In the genomic region with DNA sequence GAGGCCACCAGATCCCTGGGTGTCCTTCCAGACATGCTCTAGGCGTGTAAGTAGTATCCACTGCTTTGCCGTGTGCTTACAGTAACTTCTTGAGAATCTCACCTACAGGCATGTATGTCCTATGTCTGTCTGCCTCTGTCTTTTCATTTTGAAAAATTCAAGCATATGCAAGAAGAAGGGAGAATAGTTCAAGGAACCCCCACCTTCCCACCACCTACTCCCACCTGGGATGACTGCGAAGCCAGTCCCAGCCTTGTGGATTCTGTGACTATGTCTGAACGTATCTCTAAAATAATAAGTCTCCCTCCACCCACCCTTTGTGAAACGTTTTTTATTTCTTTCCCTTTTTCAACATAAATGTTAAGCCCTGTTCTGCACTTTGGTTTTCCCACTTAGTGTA, we compare ENCODE assay signal across 21 cellular contexts. TPM values are rescaled to one million over a fixed set of nuclear protein-coding genes. Genes with fewer than 3 reads are reported as not detected.
DNase-seq lines count a peak whose midpoint lies in the region; ATAC-seq and TF ChIP-seq lines count a peak whose summit lies in the region.
"Had no signal": no experiment of that assay in that cellular context is flagged by ENCODE, and none has a peak within 500 bp of the region (broad histone marks: within the 10 kb centered on the region; RNA-seq: fewer than 3 reads in every experiment).

No MANE protein-coding gene starts in this region.

- H3K36me3 Mint-ChIP-seq in CD14-positive monocyte (peaks cover 28 to 58% of the 10 kb centered on the region in 2 donors), endodermal cell (ENCODE audit: low read depth) (no peaks in the 10 kb centered on the region), T-cell (no peaks in the 10 kb centered on the region)

- no peak overlapping the region for H3K9ac ChIP-seq in endodermal cell (ENCODE audit: extremely low read depth, low read length, poor library complexity, severe bottlenecking)
- H3K9ac ChIP-seq: GM23248 had no signal

- no peak overlapping the region for H3K4me2 ChIP-seq in osteoblast (ENCODE audit: insufficient read depth, low read length)
- H3K4me2 ChIP-seq: PC-9 had no signal

- ATAC-seq in T-cell (replicated peaks in 1 of 4): no peak
- ATAC-seq in HG02938 (IDR thresholded peaks at IDR 0.05; ENCODE audit: unreplicated experiment): no peak
- ATAC-seq: GM12878 had no signal

- H3K27me3 ChIP-seq in HL-60 (ENCODE audit: insufficient read depth, poor library complexity, severe bottlenecking) (no peaks in the 10 kb centered on the region), endodermal cell (ENCODE audit: control insufficient read depth, insufficient read depth, low read length, poor library complexity, severe bottlenecking) (peaks cover 5% of the 10 kb centered on the region), osteoblast (ENCODE audit: insufficient read depth, low read length) (peaks cover 15% of the 10 kb centered on the region)

- H4K20me1 ChIP-seq in osteoblast (ENCODE audit: insufficient read depth, low read length): no peaks in the 10 kb centered on the region

- POLR2A ChIA-PET in T-cell (lab: Charles Lee): no interaction called here

- H3K9me3 ChIP-seq in endodermal cell (ENCODE audit: control insufficient read depth, low read length) (no peaks in the 10 kb centered on the region), osteoblast (ENCODE audit: low read depth, low read length) (no peaks in the 10 kb centered on the region)
- H3K9me3 ChIP-seq: SJSA1 had no signal

- no peak overlapping the region for H2AFZ ChIP-seq in osteoblast (ENCODE audit: low read length)
- H2AFZ ChIP-seq: GM23248, PC-9 had no signal

- intact Hi-C loops in CD14-positive monocyte (cut with micrococcal nuclease): no loop called here

- peak overlapping the region; percentile 28 for H3K27ac ChIP-seq in HL-60 (replicated peaks)
- no peak overlapping the region for H3K27ac ChIP-seq in endodermal cell (ENCODE audit: low read depth, low read length)
- H3K27ac ChIP-seq in osteoblast (ENCODE audit: low read depth, low read length): no peak overlapping the region
- H3K27ac ChIP-seq: GM23248, PC-9, SJSA1 had no signal

- H3K27ac Mint-ChIP-seq in CD14-positive monocyte (peak overlapping the region in 3 of 7 donors; percentile 20 to 67 (median 38)), endodermal cell (no peak overlapping the region), T-cell (no peak overlapping the region)

- CTCF ChIA-PET in T-cell (lab: Charles Lee): no interaction called here

- H3K27me3 Mint-ChIP-seq in CD14-positive monocyte (ENCODE audit: low read depth in 3 of 3): peaks cover 0 to 3% (median 2%) of the 10 kb centered on the region in 3 donors
- peaks cover 14% of the 10 kb centered on the region for H3K27me3 Mint-ChIP-seq in endodermal cell (ENCODE audit: insufficient read depth)
- H3K27me3 Mint-ChIP-seq in T-cell: peaks cover 11 to 14% of the 10 kb centered on the region in 2 donors

- TF ChIP-seq CTCF in CD14-positive monocyte (IDR thresholded peaks at IDR 0.05): no peak
- no peak for TF ChIP-seq CTCF in HL-60 (IDR thresholded peaks at IDR 0.05; ENCODE audit: insufficient read depth, low read length)
- TF ChIP-seq CTCF in endodermal cell (conservative IDR thresholded peaks at IDR 0.05): no peak
- no peak for TF ChIP-seq CTCF in osteoblast (IDR thresholded peaks at IDR 0.05; ENCODE audit: extremely low read depth, low read depth, low read length)

- no peak overlapping the region for H3K4me3 Mint-ChIP-seq in CD14-positive monocyte
- H3K4me3 Mint-ChIP-seq in endodermal cell: no peak overlapping the region
- no peak overlapping the region for H3K4me3 Mint-ChIP-seq in T-cell

- peaks cover 0 to 5% (median 0%) of the 10 kb centered on the region in 7 donors for H3K9me3 Mint-ChIP-seq in CD14-positive monocyte
- H3K9me3 Mint-ChIP-seq in endodermal cell: peaks cover 1% of the 10 kb centered on the region
- H3K9me3 Mint-ChIP-seq in T-cell: no peaks in the 10 kb centered on the region

- no peaks in the 10 kb centered on the region for H3K4me1 ChIP-seq in endodermal cell (ENCODE audit: control insufficient read depth, insufficient read depth, low read length)
- H3K4me1 ChIP-seq in osteoblast (ENCODE audit: insufficient read depth, low read length): peaks cover 14% of the 10 kb centered on the region

- no peaks in the 10 kb centered on the region for H3K79me2 ChIP-seq in osteoblast (ENCODE audit: insufficient read depth, low read length)

- H3K36me3 ChIP-seq in endodermal cell (ENCODE audit: control insufficient read depth, insufficient read depth, low read length) (no peaks in the 10 kb centered on the region), osteoblast (ENCODE audit: insufficient read depth, low read length) (no peaks in the 10 kb centered on the region)
- H3K36me3 ChIP-seq: SJSA1 had no signal

- H3K4me3 ChIP-seq in HL-60 (replicated peaks; ENCODE audit: insufficient read depth, low read length) (no peak overlapping the region), endodermal cell (ENCODE audit: low read length) (no peak overlapping the region), osteoblast (ENCODE audit: insufficient read depth, low read length) (no peak overlapping the region)
- H3K4me3 ChIP-seq: GM12878, GM23248, PC-9, SJSA1 had no signal

- peaks cover 29% of the 10 kb centered on the region for H3K4me1 Mint-ChIP-seq in CD14-positive monocyte
- H3K4me1 Mint-ChIP-seq in endodermal cell: no peaks in the 10 kb centered on the region
- H3K4me1 Mint-ChIP-seq in T-cell: peaks cover 0 to 2% (median 0%) of the 10 kb centered on the region in 3 donors

- DNase-seq in CD14-positive monocyte (ENCODE audit: low spot score) (peak; percentile 34), HL-60 (ENCODE audit: low read depth in 1 of 2, low spot score in 1 of 2) (no peak), endodermal cell (peak; percentile 24), osteoblast (ENCODE audit: insufficient read length, low spot score, missing footprints) (peak; percentile 87), SHP77 (lab: John Stamatoyannopoulos, UW) (no peak), T-cell (no peak)
- DNase-seq: AML-193, COR-L47, DMS153, GM23248, HCEC 1CT, Kasumi-1, MV-4-11, NCI-H187, NCI-H345, NCI-H526, PC-9 had no signal

- WGBS in endodermal cell (ENCODE audit: insufficient coverage in 1 of 2, insufficient read length in 1 of 2), 2 experiments: 80 to 97% methylated on average over 3 to 5 of the region's 5 CpGs

RNA-seq across cellular contexts. Expression of a gene that starts 15.0 kb away (rescaled TPM):
- polyA plus RNA-seq in CD14-positive monocyte: 10 to 100 TPM; 39.2 to 41.8 TPM
- total RNA-seq in endodermal cell: 1 to 10 TPM; 1.6 to 6.7 TPM
- 0.64 TPM for polyA plus RNA-seq in endodermal cell (2013, experiment 1 of 2)
- polyA plus RNA-seq in endodermal cell (2013, experiment 2 of 2): 0.37 TPM
- under 0.01 TPM in 1 of 2 replicates, not detected in the other for total RNA-seq in osteoblast
- under 1 TPM in 1 of 5 donors, not detected in 4; 0.20 TPM for total RNA-seq in T-cell
- total RNA-seq: Daoy, GM12878, GM23248, SJSA1 had no signal
- polyA plus RNA-seq: GM12878 had no signal

RNA-seq across cellular contexts. Expression of a gene that starts 19.8 kb away (rescaled TPM):
- polyA plus RNA-seq in CD14-positive monocyte: not detected
- total RNA-seq in endodermal cell (not detected), osteoblast (not detected in 2 replicates), T-cell (not detected)
- not detected for polyA plus RNA-seq in endodermal cell (2013, experiment 1 of 2)
- not detected for polyA plus RNA-seq in endodermal cell (2013, experiment 2 of 2)
- total RNA-seq: Daoy, GM12878, GM23248, PC-9, SJSA1 had no signal
- polyA plus RNA-seq: GM12878, GM23248 had no signal

RNA-seq across cellular contexts. Expression of a gene that starts 21.4 kb away (rescaled TPM):
- polyA plus RNA-seq in CD14-positive monocyte: not detected
- total RNA-seq in endodermal cell (not detected), osteoblast (not detected in 2 replicates), T-cell (under 1 TPM in 1 of 5 donors, not detected in 4; 0.09 TPM)
- not detected for polyA plus RNA-seq in endodermal cell (2013, experiment 1 of 2)
- polyA plus RNA-seq in endodermal cell (2013, experiment 2 of 2): not detected
- total RNA-seq: Daoy, GM12878, GM23248, PC-9, SJSA1 had no signal
- polyA plus RNA-seq: GM23248 had no signal

Comparison
In these comparisons a context has a peak if more than half of its experiments do, and no peak if none do; other contexts are left out.
1. DNase-seq: peak in CD14-positive monocyte (single experiment), endodermal cell (single experiment) and osteoblast (single experiment); none in HL-60 (0 of 2), SHP77 (0 of 2) and T-cell (0 of 34).